ENCODE assay signal across 1 cellular context in genomic region chr12:31600252-31600651, GRCh38.
A peak's percentile ranks its signal among the peaks of the same experiment; 100 is the strongest.
TF ChIP-seq lines count a peak whose summit lies in the region.

No MANE protein-coding gene starts in this region.

TF ChIP-seq in HEK293, 187 proteins besides CTCF, POLR2A, EP300 and RAD21 (continued from another document):
- TF ChIP-seq ZBTB11 (tag by site-specific recombination; conservative IDR thresholded peaks at IDR 0.05; ENCODE audit: low read depth), result peak; percentile 50; the same call in 1 of the 2 replicates
- TF ChIP-seq ZNF23 (tag by site-specific recombination; IDR thresholded peaks at IDR 0.05; ENCODE audit: borderline replicate concordance), result no peak
- TF ChIP-seq ZNF560 (tag by site-specific recombination; IDR thresholded peaks at IDR 0.05; ENCODE audit: borderline replicate concordance), result no peak
